In the genomic region with DNA sequence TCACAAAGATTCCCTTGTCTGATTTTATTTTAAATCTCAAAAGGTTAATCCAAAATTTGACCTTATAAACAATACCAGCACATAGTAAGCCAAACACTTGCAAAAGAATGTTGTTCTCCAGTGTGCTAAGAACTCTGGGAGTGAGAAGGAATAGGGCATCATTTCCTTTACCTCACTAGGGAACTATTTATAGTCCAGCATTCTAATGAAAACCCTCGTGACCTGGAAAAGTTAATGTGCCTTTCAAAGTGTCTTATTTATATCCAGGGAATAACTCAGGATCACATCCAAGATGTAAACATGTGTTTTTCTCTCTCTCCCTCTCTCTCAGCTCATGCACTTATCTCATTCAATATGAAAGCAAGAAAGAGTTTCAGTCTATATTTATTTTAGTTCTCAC, we compare ENCODE assay signal across 1 cellular context.
TF ChIP-seq lines count a peak whose summit lies in the region.

No MANE protein-coding gene starts in this region.

TF ChIP-seq in HepG2, 621 proteins besides CTCF, POLR2A, EP300 and RAD21 (continued from another document):
- TF ChIP-seq, protein P1, sequence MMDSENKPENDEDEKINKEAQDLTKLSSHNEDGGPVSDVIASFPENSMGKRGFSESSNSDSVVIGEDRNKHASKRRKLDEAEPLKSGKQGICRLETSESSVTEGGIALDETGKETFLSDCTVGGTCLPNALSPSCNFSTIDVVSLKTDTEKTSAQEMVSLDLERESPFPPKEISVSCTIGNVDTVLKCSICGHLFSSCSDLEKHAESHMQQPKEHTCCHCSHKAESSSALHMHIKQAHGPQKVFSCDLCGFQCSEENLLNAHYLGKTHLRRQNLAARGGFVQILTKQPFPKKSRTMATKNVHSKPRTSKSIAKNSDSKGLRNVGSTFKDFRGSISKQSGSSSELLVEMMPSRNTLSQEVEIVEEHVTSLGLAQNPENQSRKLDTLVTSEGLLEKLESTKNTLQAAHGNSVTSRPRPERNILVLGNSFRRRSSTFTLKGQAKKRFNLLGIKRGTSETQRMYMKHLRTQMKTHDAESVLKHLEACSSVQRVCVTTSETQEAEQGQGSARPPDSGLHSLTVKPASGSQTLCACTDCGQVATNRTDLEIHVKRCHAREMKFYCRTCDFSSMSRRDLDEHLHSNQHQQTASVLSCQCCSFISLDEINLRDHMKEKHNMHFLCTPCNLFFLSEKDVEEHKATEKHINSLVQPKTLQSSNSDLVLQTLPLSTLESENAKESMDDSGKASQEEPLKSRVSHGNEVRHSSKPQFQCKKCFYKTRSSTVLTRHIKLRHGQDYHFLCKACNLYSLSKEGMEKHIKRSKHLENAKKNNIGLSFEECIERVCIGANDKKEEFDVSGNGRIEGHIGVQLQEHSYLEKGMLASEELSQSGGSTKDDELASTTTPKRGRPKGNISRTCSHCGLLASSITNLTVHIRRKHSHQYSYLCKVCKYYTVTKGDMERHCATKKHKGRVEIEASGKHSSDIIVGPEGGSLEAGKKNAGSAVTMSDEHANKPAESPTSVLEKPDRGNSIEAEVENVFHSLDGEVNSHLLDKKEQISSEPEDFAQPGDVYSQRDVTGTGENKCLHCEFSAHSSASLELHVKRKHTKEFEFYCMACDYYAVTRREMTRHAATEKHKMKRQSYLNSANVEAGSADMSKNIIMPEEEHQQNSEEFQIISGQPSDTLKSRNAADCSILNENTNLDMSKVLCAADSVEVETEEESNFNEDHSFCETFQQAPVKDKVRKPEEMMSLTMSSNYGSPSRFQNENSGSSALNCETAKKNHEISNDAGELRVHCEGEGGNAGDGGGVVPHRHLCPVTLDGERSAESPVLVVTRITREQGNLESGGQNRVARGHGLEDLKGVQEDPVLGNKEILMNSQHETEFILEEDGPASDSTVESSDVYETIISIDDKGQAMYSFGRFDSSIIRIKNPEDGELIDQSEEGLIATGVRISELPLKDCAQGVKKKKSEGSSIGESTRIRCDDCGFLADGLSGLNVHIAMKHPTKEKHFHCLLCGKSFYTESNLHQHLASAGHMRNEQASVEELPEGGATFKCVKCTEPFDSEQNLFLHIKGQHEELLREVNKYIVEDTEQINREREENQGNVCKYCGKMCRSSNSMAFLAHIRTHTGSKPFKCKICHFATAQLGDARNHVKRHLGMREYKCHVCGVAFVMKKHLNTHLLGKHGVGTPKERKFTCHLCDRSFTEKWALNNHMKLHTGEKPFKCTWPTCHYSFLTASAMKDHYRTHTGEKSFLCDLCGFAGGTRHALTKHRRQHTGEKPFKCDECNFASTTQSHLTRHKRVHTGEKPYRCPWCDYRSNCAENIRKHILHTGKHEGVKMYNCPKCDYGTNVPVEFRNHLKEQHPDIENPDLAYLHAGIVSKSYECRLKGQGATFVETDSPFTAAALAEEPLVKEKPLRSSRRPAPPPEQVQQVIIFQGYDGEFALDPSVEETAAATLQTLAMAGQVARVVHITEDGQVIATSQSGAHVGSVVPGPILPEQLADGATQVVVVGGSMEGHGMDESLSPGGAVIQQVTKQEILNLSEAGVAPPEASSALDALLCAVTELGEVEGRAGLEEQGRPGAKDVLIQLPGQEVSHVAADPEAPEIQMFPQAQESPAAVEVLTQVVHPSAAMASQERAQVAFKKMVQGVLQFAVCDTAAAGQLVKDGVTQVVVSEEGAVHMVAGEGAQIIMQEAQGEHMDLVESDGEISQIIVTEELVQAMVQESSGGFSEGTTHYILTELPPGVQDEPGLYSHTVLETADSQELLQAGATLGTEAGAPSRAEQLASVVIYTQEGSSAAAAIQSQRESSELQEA (CRISPR knock-in tag; IDR thresholded peaks at IDR 0.05; ENCODE audit: not compliant biosample characterization): no peak
- TF ChIP-seq SMAD9 (CRISPR knock-in tag; IDR thresholded peaks at IDR 0.05): no peak
- no peak for TF ChIP-seq ZNF616 (CRISPR knock-in tag; IDR thresholded peaks at IDR 0.05; ENCODE audit: low read depth)
- TF ChIP-seq, protein P2, sequence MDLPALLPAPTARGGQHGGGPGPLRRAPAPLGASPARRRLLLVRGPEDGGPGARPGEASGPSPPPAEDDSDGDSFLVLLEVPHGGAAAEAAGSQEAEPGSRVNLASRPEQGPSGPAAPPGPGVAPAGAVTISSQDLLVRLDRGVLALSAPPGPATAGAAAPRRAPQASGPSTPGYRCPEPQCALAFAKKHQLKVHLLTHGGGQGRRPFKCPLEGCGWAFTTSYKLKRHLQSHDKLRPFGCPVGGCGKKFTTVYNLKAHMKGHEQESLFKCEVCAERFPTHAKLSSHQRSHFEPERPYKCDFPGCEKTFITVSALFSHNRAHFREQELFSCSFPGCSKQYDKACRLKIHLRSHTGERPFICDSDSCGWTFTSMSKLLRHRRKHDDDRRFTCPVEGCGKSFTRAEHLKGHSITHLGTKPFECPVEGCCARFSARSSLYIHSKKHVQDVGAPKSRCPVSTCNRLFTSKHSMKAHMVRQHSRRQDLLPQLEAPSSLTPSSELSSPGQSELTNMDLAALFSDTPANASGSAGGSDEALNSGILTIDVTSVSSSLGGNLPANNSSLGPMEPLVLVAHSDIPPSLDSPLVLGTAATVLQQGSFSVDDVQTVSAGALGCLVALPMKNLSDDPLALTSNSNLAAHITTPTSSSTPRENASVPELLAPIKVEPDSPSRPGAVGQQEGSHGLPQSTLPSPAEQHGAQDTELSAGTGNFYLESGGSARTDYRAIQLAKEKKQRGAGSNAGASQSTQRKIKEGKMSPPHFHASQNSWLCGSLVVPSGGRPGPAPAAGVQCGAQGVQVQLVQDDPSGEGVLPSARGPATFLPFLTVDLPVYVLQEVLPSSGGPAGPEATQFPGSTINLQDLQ (CRISPR knock-in tag; IDR thresholded peaks at IDR 0.05): no peak
- TF ChIP-seq KDM5B (CRISPR knock-in tag; IDR thresholded peaks at IDR 0.05; ENCODE audit: borderline replicate concordance): no peak
- TF ChIP-seq HOXD1 (CRISPR knock-in tag; IDR thresholded peaks at IDR 0.05): no peak
- TF ChIP-seq CEBPG (CRISPR knock-in tag; IDR thresholded peaks at IDR 0.05): no peak
- TF ChIP-seq ZNF713 (CRISPR knock-in tag; IDR thresholded peaks at IDR 0.05): no peak
- no peak for TF ChIP-seq ZBTB38 (CRISPR knock-in tag; IDR thresholded peaks at IDR 0.05)
- TF ChIP-seq ZNF776 (CRISPR knock-in tag; IDR thresholded peaks at IDR 0.05): no peak
- TF ChIP-seq, protein P3, sequence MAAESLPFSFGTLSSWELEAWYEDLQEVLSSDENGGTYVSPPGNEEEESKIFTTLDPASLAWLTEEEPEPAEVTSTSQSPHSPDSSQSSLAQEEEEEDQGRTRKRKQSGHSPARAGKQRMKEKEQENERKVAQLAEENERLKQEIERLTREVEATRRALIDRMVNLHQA (CRISPR knock-in tag; IDR thresholded peaks at IDR 0.05): no peak
- no peak for TF ChIP-seq ZNF768 (CRISPR knock-in tag; IDR thresholded peaks at IDR 0.05)
- TF ChIP-seq NR1H2 (CRISPR knock-in tag; IDR thresholded peaks at IDR 0.05; ENCODE audit: borderline replicate concordance, low read depth): no peak
- TF ChIP-seq, protein P4, sequence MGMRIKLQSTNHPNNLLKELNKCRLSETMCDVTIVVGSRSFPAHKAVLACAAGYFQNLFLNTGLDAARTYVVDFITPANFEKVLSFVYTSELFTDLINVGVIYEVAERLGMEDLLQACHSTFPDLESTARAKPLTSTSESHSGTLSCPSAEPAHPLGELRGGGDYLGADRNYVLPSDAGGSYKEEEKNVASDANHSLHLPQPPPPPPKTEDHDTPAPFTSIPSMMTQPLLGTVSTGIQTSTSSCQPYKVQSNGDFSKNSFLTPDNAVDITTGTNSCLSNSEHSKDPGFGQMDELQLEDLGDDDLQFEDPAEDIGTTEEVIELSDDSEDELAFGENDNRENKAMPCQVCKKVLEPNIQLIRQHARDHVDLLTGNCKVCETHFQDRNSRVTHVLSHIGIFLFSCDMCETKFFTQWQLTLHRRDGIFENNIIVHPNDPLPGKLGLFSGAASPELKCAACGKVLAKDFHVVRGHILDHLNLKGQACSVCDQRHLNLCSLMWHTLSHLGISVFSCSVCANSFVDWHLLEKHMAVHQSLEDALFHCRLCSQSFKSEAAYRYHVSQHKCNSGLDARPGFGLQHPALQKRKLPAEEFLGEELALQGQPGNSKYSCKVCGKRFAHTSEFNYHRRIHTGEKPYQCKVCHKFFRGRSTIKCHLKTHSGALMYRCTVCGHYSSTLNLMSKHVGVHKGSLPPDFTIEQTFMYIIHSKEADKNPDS (CRISPR knock-in tag; IDR thresholded peaks at IDR 0.05): no peak
